In genomic region chr9:88794100-88794499, GRCh38 we compare ENCODE assay signal across 19 cellular contexts.
"Had no signal": no experiment of that assay in that cellular context is flagged by ENCODE, and none has a peak within 500 bp of the region (broad histone marks: within the 10 kb centered on the region; RNA-seq: fewer than 3 reads in every experiment).

No MANE protein-coding gene starts in this region.

- ATAC-seq: gastrocnemius medialis; naive thymus-derived CD4-positive, alpha-beta T cell had no signal

- H2AFZ ChIP-seq: neural progenitor cell had no signal

- H3K4me3 Mint-ChIP-seq: naive thymus-derived CD4-positive, alpha-beta T cell; neural progenitor cell had no signal

- H3K4me1 ChIP-seq: colonic mucosa, gastrocnemius medialis, neural progenitor cell had no signal

- H3K4me1 Mint-ChIP-seq: neural progenitor cell had no signal

- FAIRE-seq: endometrium, islet of Langerhans had no signal

- H3K4me2 ChIP-seq: neural progenitor cell, smooth muscle cell had no signal

- DNase-seq: colonic mucosa; effector memory CD4-positive, alpha-beta T cell; gastrocnemius medialis; heart right ventricle; hypothalamus; kidney glomerular epithelial cell; naive thymus-derived CD4-positive, alpha-beta T cell; nucleus accumbens; ovary; stimulated activated CD4-positive, alpha-beta T cell treated with anti-CD3 and anti-CD28 coated beads, Interleukin-2, amount 100 ng/mL, for 48 hours; stimulated activated naive CD4-positive, alpha-beta T cell treated with Interleukin-2 at 50 U/mL for 16 hours; trophoblast cell had no signal

- H3K9ac ChIP-seq: neural progenitor cell had no signal

- H3K4me3 ChIP-seq: colonic mucosa, esophagus muscularis mucosa, gastrocnemius medialis, heart right ventricle, neural progenitor cell, ovary, right atrium auricular region, smooth muscle cell had no signal

- H3K36me3 ChIP-seq: colonic mucosa, esophagus muscularis mucosa, gastrocnemius medialis, heart right ventricle, neural progenitor cell, ovary, right atrium auricular region had no signal

- H3K9me3 ChIP-seq: colonic mucosa, esophagus muscularis mucosa, gastrocnemius medialis, ovary, right atrium auricular region had no signal

- H3K27me3 ChIP-seq: colonic mucosa, esophagus muscularis mucosa, gastrocnemius medialis, neural progenitor cell, ovary, right atrium auricular region had no signal

- H3K36me3 Mint-ChIP-seq: neural progenitor cell had no signal

- H3K27ac Mint-ChIP-seq: naive thymus-derived CD4-positive, alpha-beta T cell; neural progenitor cell had no signal

- H3K27ac ChIP-seq: colonic mucosa, epithelial cell of prostate, esophagus muscularis mucosa, gastrocnemius medialis, neural progenitor cell, ovary, right atrium auricular region had no signal
